Comparison of ENCODE assay signal across 8 cellular contexts in the genomic region with DNA sequence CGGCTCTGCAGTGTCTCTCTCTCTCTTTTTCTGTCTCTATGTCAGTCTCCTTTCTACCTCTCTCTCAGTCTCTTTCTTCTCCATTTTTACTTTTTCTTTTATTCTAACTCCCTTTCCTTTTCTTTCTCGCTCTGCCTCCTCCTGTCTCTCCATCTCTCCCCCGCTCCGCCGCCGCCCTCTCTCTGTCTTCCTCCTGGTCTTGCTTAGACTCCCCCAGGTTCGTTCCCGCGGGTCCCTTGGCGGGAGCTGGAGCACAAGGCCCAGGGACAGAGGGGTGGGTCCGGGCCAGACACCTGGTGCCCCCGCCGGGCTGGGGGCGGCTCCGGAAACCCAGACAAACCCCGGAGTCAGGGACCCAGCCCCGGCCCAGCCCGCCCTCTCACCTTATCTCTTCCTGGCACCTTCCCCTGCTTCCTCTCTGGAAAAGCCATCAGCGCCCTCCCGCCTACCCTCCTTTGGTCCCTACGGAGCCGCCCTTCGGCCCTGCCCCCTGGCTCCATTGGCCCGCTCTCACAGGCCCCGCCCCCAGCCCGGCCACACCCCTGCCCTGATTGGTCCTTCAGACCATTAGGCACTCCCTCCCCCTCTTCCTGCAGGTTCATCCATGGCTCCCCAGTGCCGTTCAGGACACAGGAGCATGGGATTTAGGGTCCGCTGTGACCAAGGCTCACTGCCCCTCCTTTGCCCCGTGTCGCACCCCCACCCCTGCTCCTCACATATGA. TPM values are rescaled to one million over a fixed set of nuclear protein-coding genes. Genes with fewer than 3 reads are reported as not detected.
DNase-seq lines count a peak whose midpoint lies in the region; ATAC-seq and TF ChIP-seq lines count a peak whose summit lies in the region.

No MANE protein-coding gene starts in this region.

- H3K4me3 ChIP-seq in HUES64 (ENCODE audit: low read length) (peak overlapping the region; percentile 64), right lobe of liver (no peak overlapping the region)

- peaks cover 6% of the 10 kb centered on the region; the same call in 1 of the 2 replicates for H3K4me1 ChIP-seq in HUES64 (ENCODE audit: insufficient read depth, low read length)
- H3K4me1 ChIP-seq in right lobe of liver, result peaks cover 0 to 7% (median 2%) of the 10 kb centered on the region in 4 donors

- H3K4me3 Mint-ChIP-seq in T-helper 1 cell treated with Interleukin-12 subunit alpha and Interleukin-12 subunit beta and Interleukin-4 antibody, amounts not matched to agents 30 μg/mL and 1 μg/mL, for 36 hours, result peak overlapping the region; percentile 84

- H3K9me3 Mint-ChIP-seq in T-helper 1 cell treated with Interleukin-12 subunit alpha and Interleukin-12 subunit beta and Interleukin-4 antibody, amounts not matched to agents 30 μg/mL and 1 μg/mL, for 36 hours, result no peaks in the 10 kb centered on the region

- H3K9ac ChIP-seq in HUES64 (ENCODE audit: low read depth, low read length), result peak overlapping the region; percentile 48; the same call in 1 of the 2 replicates

- no peaks in the 10 kb centered on the region for H3K36me3 Mint-ChIP-seq in T-helper 1 cell treated with Interleukin-12 subunit alpha and Interleukin-12 subunit beta and Interleukin-4 antibody, amounts not matched to agents 30 μg/mL and 1 μg/mL, for 36 hours (ENCODE audit: low read depth)

- TF ChIP-seq CTCF in right lobe of liver (IDR thresholded peaks at IDR 0.05), result no peak

- peaks cover 8% of the 10 kb centered on the region for H3K27me3 Mint-ChIP-seq in T-helper 1 cell treated with Interleukin-12 subunit alpha and Interleukin-12 subunit beta and Interleukin-4 antibody, amounts not matched to agents 30 μg/mL and 1 μg/mL, for 36 hours (ENCODE audit: low read depth)

- H3K27me3 ChIP-seq in HUES64 (ENCODE audit: insufficient read depth, low read length) (no peaks in the 10 kb centered on the region), right lobe of liver (no peaks in the 10 kb centered on the region)

- ATAC-seq in right lobe of liver, result peak; percentile 77 to 83 (median 80)

- no peaks in the 10 kb centered on the region for H3K9me3 ChIP-seq in HUES64 (ENCODE audit: insufficient read depth, low read depth, low read length)
- H3K9me3 ChIP-seq in right lobe of liver, result no peaks in the 10 kb centered on the region

- peak; percentile 87 for DNase-seq in cerebellum (ENCODE audit: low spot score)
- DNase-seq in right lobe of liver, result peak in 2 of 3 donors; percentile 66 to 75
- peak; percentile 31 for DNase-seq in stimulated activated CD8-positive, alpha-beta memory T cell treated with anti-CD3 and anti-CD28 coated beads, Interleukin-7, amount 100 ng/mL, for 24 hours (ENCODE audit: low read depth)
- no peak for DNase-seq in cerebellar nuclear complex (lab: John Stamatoyannopoulos, UW)
- no peak for DNase-seq in NCI-H1092 treated with DMSO at 0.1 percent for 48 hours (lab: John Stamatoyannopoulos, UW)
- DNase-seq in NCI-H510A treated with DMSO at 0.1 percent for 48 hours (lab: John Stamatoyannopoulos, UW), result no peak

- TF ChIP-seq POLR2A in right lobe of liver (IDR thresholded peaks at IDR 0.05), result no peak

- H3K36me3 ChIP-seq in HUES64 (ENCODE audit: insufficient read depth, low read length), result no peaks in the 10 kb centered on the region
- no peaks in the 10 kb centered on the region for H3K36me3 ChIP-seq in right lobe of liver

- WGBS in HUES64, result 9% methylated on average over 30 of the region's 30 CpGs
- 24% methylated on average over 29 of the region's 30 CpGs for WGBS in right lobe of liver (ENCODE audit: insufficient coverage, low coverage, low lambda C conversion rate, missing lambda C conversion rate)

- H3K27ac Mint-ChIP-seq in T-helper 1 cell treated with Interleukin-12 subunit alpha and Interleukin-12 subunit beta and Interleukin-4 antibody, amounts not matched to agents 30 μg/mL and 1 μg/mL, for 36 hours, result peak overlapping the region; percentile 24

- H3K4me1 Mint-ChIP-seq in T-helper 1 cell treated with Interleukin-12 subunit alpha and Interleukin-12 subunit beta and Interleukin-4 antibody, amounts not matched to agents 30 μg/mL and 1 μg/mL, for 36 hours (ENCODE audit: low read depth), result peaks cover 18% of the 10 kb centered on the region

- H3K27ac ChIP-seq in HUES64 (ENCODE audit: low read depth, low read length) (peak overlapping the region; percentile 19; the same call in 1 of the 2 replicates), right lobe of liver (no peak overlapping the region)

- intact Hi-C loops in right lobe of liver (cut with DNase I), result no loop called here

RNA-seq across cellular contexts. Expression of a gene that starts 15.4 kb away (rescaled TPM):
- 205 TPM for polyA plus RNA-seq in HUES64 (2013, experiment 1 of 2)
- 209 TPM for polyA plus RNA-seq in HUES64 (2013, experiment 2 of 2)
- total RNA-seq in cerebellum (30.8 TPM), right lobe of liver (100 to 1,000 TPM in 1 of 6 experiments, 10 to 100 TPM in 5; 73.6 to 105 (median 79.4) TPM)

RNA-seq across cellular contexts. Expression of a gene that starts 16.7 kb away (rescaled TPM):
- 7.1 TPM for polyA plus RNA-seq in HUES64 (2013, experiment 1 of 2)
- polyA plus RNA-seq in HUES64 (2013, experiment 2 of 2), result 7.3 TPM
- total RNA-seq in cerebellum (3.5 TPM), right lobe of liver (10 to 100 TPM in 3 of 6 experiments, 1 to 10 TPM in 3; 3.6 to 20.2 (median 12.8) TPM)

RNA-seq across cellular contexts. Expression of a gene that starts 48.5 kb away (rescaled TPM):
- polyA plus RNA-seq in HUES64 (2013, experiment 1 of 2), result 242 TPM
- polyA plus RNA-seq in HUES64 (2013, experiment 2 of 2), result 230 TPM
- total RNA-seq in cerebellum, result 151 TPM
- 100 to 1,000 TPM in 3 of 6 experiments, 10 to 100 TPM in 3; 46.4 to 141 (median 83.0) TPM for total RNA-seq in right lobe of liver

Comparison
In these comparisons a context has a peak if more than half of its experiments do, and no peak if none do; other contexts are left out.
1. DNase-seq: peak in cerebellum (single experiment), right lobe of liver (2 of 3) and stimulated activated CD8-positive, alpha-beta memory T cell treated with anti-CD3 and anti-CD28 coated beads, Interleukin-7, amount 100 ng/mL, for 24 hours (single experiment); none in cerebellar nuclear complex (0 of 2), NCI-H1092 treated with DMSO at 0.1 percent for 48 hours (single experiment) and NCI-H510A treated with DMSO at 0.1 percent for 48 hours (single experiment).